Comparison of ENCODE assay signal across 12 cellular contexts in genomic region chr2:9008951-9009664, GRCh38.
"Had no signal": no experiment of that assay in that cellular context is flagged by ENCODE, and none has a peak within 500 bp of the region (broad histone marks: within the 10 kb centered on the region; RNA-seq: fewer than 3 reads in every experiment).

No MANE protein-coding gene starts in this region.

- DNase-seq: activated CD4-positive, alpha-beta memory T cell treated with anti-CD3 and anti-CD28 coated beads, Interleukin-2, amount 10 ng/mL, durations not matched to agents 7 days and 5 days; activated CD4-positive, alpha-beta T cell treated with anti-CD3 and anti-CD28 coated beads for 36 hours; activated gamma-delta T cell treated with Interleukin-2 at 50 U/mL for 16 hours; activated T-cell treated with anti-CD3 and anti-CD28 coated beads, Interleukin-2, amount 50 U/mL, for 72 hours; amniotic stem cell; body of pancreas; kidney; left ventricle myocardium superior; stimulated activated CD4-positive, alpha-beta T cell treated with anti-CD3 and anti-CD28 coated beads, Interleukin-12 subunit alpha, Interleukin-12 subunit beta, amount 100 ng/mL, for 4 hours; stimulated activated CD4-positive, alpha-beta T cell treated with anti-CD3 and anti-CD28 coated beads, Interleukin-2, amount 100 ng/mL, for 24 hours; T-helper 17 cell had no signal

- ATAC-seq: activated CD4-positive, alpha-beta T cell treated with anti-CD3 and anti-CD28 coated beads for 36 hours; activated T-cell treated with anti-CD3 and anti-CD28 coated beads, Interleukin-2, amount 50 U/mL, for 72 hours; body of pancreas; gastroesophageal sphincter; left ventricle myocardium superior; T-helper 17 cell had no signal

- H3K4me3 ChIP-seq: body of pancreas, gastroesophageal sphincter had no signal

- H3K27ac ChIP-seq: body of pancreas had no signal

- H3K36me3 ChIP-seq: gastroesophageal sphincter had no signal

- H3K9me3 ChIP-seq: body of pancreas, gastroesophageal sphincter had no signal

- H3K27me3 ChIP-seq: body of pancreas, gastroesophageal sphincter had no signal
